ENCODE assay signal across 27 cellular contexts in genomic region chr2:30866974-30867373, GRCh38. TPM values are rescaled to one million over a fixed set of nuclear protein-coding genes. Genes with fewer than 3 reads are reported as not detected.
A peak's percentile ranks its signal among the peaks of the same experiment; 100 is the strongest.
DNase-seq lines count a peak whose midpoint lies in the region; FAIRE-seq and TF ChIP-seq lines count a peak whose summit lies in the region.
"Had no signal": no experiment of that assay in that cellular context is flagged by ENCODE, and none has a peak within 500 bp of the region (broad histone marks: within the 10 kb centered on the region; RNA-seq: fewer than 3 reads in every experiment).

No MANE protein-coding gene starts in this region.

- DNase-seq in GF-D8 (lab: John Stamatoyannopoulos, UW) (peak; percentile 76), SIG-M5 treated with dmso at 0.1 percent for 504 hours (lab: John Stamatoyannopoulos, UW; ENCODE audit: unreplicated experiment) (peak; percentile 85), trophoblast cell (peak; percentile 53 to 54), GM12892 (ENCODE audit: insufficient read length) (no peak), mesothelial cell of epicardium (ENCODE audit: low spot score in 2 of 2, unreplicated experiment in 2 of 2) (no peak), NCI-H345 (lab: John Stamatoyannopoulos, UW) (no peak), posterior cingulate gyrus (no peak)
- DNase-seq: activated CD4-positive, alpha-beta T cell treated with anti-CD3 and anti-CD28 coated beads for 1 hour; activated T-cell treated with anti-CD3 and anti-CD28 coated beads, Interleukin-2, amount 50 U/mL, for 48 hours; CD4-positive, alpha-beta memory T cell; lower lobe of right lung; NCI-H187; NCI-H226; nucleus accumbens; spleen; stimulated activated CD8-positive, alpha-beta memory T cell treated with anti-CD3 and anti-CD28 coated beads, Interleukin-4, amount 100 ng/mL, for 48 hours had no signal

- H3K27ac Mint-ChIP-seq in mesothelial cell of epicardium = no peak overlapping the region
- H3K27ac Mint-ChIP-seq: activated naive CD4-positive, alpha-beta T cell treated with anti-CD3 and anti-CD28 coated beads, Interleukin-2, amount 50 U/mL, for 24 hours had no signal

- H2AK5ac ChIP-seq in trophoblast cell (ENCODE audit: low read length) = no peak overlapping the region

- H3K9ac ChIP-seq in Loucy (ENCODE audit: low read depth, low read length, poor library complexity, severe bottlenecking) (no peak overlapping the region), trophoblast cell (ENCODE audit: low read length) (no peak overlapping the region)

- peaks cover 8% of the 10 kb centered on the region for H3K4me1 Mint-ChIP-seq in mesothelial cell of epicardium
- H3K4me1 Mint-ChIP-seq: activated naive CD4-positive, alpha-beta T cell treated with anti-CD3 and anti-CD28 coated beads, Interleukin-2, amount 50 U/mL, for 24 hours; central memory CD8-positive, alpha-beta T cell had no signal

- H3K4me2 ChIP-seq in Loucy (ENCODE audit: low read depth, low read length, poor library complexity, severe bottlenecking) = peak overlapping the region; percentile 23
- H3K4me2 ChIP-seq in trophoblast cell (ENCODE audit: low read length) = no peak overlapping the region

- H2AFZ ChIP-seq in Loucy (ENCODE audit: low read length) (no peak overlapping the region), trophoblast cell (ENCODE audit: insufficient read depth, low read length, poor library complexity) (no peak overlapping the region)

- no peak overlapping the region for H2BK5ac ChIP-seq in trophoblast cell (ENCODE audit: low read depth, low read length, poor library complexity)

- H3K4me3 Mint-ChIP-seq in mesothelial cell of epicardium = no peak overlapping the region
- H3K4me3 Mint-ChIP-seq: activated naive CD4-positive, alpha-beta T cell treated with anti-CD3 and anti-CD28 coated beads, Interleukin-2, amount 50 U/mL, for 24 hours; CD4-positive, alpha-beta memory T cell; central memory CD8-positive, alpha-beta T cell had no signal

- H3K9me3 ChIP-seq in Loucy (ENCODE audit: insufficient read depth, low read depth, low read length) (no peaks in the 10 kb centered on the region), trophoblast cell (ENCODE audit: insufficient read depth, low read depth, low read length) (no peaks in the 10 kb centered on the region)
- H3K9me3 ChIP-seq: lower lobe of right lung, spleen, suprapubic skin had no signal

- H3K4ac ChIP-seq in trophoblast cell (ENCODE audit: low read depth, low read length) = no peak overlapping the region

- H3K36me3 Mint-ChIP-seq in mesothelial cell of epicardium = no peaks in the 10 kb centered on the region
- H3K36me3 Mint-ChIP-seq: activated naive CD4-positive, alpha-beta T cell treated with anti-CD3 and anti-CD28 coated beads, Interleukin-2, amount 50 U/mL, for 24 hours; CD4-positive, alpha-beta memory T cell had no signal

- H4K12ac ChIP-seq in trophoblast cell (ENCODE audit: low read depth, low read length) = no peak overlapping the region

- H3K79me2 ChIP-seq in Loucy (ENCODE audit: insufficient read depth, low read length) (no peaks in the 10 kb centered on the region), trophoblast cell (ENCODE audit: control insufficient read depth, insufficient read depth, low read length, poor library complexity) (no peaks in the 10 kb centered on the region)

- no peak overlapping the region for H4K8ac ChIP-seq in trophoblast cell (ENCODE audit: low read depth, low read length)

- H3K27me3 Mint-ChIP-seq in mesothelial cell of epicardium (ENCODE audit: low read depth) = peaks cover 49% of the 10 kb centered on the region

- no peak for FAIRE-seq in GM12892 (lab: Jason Lieb, UNC)
- FAIRE-seq: frontal cortex, HTR-8/SVneo, keratinocyte had no signal

- no peaks in the 10 kb centered on the region for H3F3A ChIP-seq in Loucy (ENCODE audit: low read depth)

- H3K36me3 ChIP-seq in Loucy (ENCODE audit: insufficient read depth, low read length) (no peaks in the 10 kb centered on the region), trophoblast cell (ENCODE audit: control insufficient read depth in 1 of 2, insufficient read depth in 2 of 2, low read length in 2 of 2) (no peaks in the 10 kb centered on the region)
- H3K36me3 ChIP-seq: lower lobe of right lung, spleen, suprapubic skin had no signal

- intact Hi-C loops in posterior cingulate gyrus (cut with DNase I) = loop anchor here (10.0 kb wide), 1 partner anchor 308 kb away; no protein-coding TSS in a partner anchor

- peaks cover 10% of the 10 kb centered on the region for H3K4me1 ChIP-seq in Loucy (ENCODE audit: insufficient read depth, low read length, poor library complexity, severe bottlenecking)
- H3K4me1 ChIP-seq in trophoblast cell (ENCODE audit: control insufficient read depth in 1 of 2, insufficient read depth in 2 of 2, low read length in 2 of 2) = peaks cover 4 to 6% of the 10 kb centered on the region in 2 experiments
- H3K4me1 ChIP-seq: lower lobe of right lung had no signal

- no peak for TF ChIP-seq CTCF in Loucy (conservative IDR thresholded peaks at IDR 0.05; ENCODE audit: low read length)
- TF ChIP-seq CTCF in mesothelial cell of epicardium (IDR thresholded peaks at IDR 0.05; ENCODE audit: unreplicated experiment) = no peak

- no peak overlapping the region for H2BK12ac ChIP-seq in trophoblast cell (ENCODE audit: low read length)

- no peak overlapping the region for H2BK120ac ChIP-seq in trophoblast cell (ENCODE audit: insufficient read depth, low read length, poor library complexity)

- no peaks in the 10 kb centered on the region for H3K9me3 Mint-ChIP-seq in mesothelial cell of epicardium
- H3K9me3 Mint-ChIP-seq: activated naive CD4-positive, alpha-beta T cell treated with anti-CD3 and anti-CD28 coated beads, Interleukin-2, amount 50 U/mL, for 24 hours; CD4-positive, alpha-beta memory T cell; central memory CD8-positive, alpha-beta T cell had no signal

- no peaks in the 10 kb centered on the region for H3K9me2 ChIP-seq in Loucy (replicated peaks; ENCODE audit: low read depth, low read length)

- no peak overlapping the region for H4K91ac ChIP-seq in trophoblast cell (ENCODE audit: low read depth, low read length)

- H3K27me3 ChIP-seq in Loucy (ENCODE audit: insufficient read depth, low read length, poor library complexity, severe bottlenecking) (no peaks in the 10 kb centered on the region), trophoblast cell (ENCODE audit: insufficient read depth, low read length) (no peaks in the 10 kb centered on the region)
- H3K27me3 ChIP-seq: suprapubic skin had no signal

- TF ChIP-seq POLR2A in GM12892 (IDR thresholded peaks at IDR 0.05; ENCODE audit: low read depth, low read length) = no peak

- no peak overlapping the region for H3K27ac ChIP-seq in trophoblast cell (ENCODE audit: low read depth, low read length)
- H3K27ac ChIP-seq: lower lobe of right lung, RWPE1, suprapubic skin had no signal

- H4K20me1 ChIP-seq in Loucy (ENCODE audit: insufficient read depth, low read length, poor library complexity, severe bottlenecking) = no peaks in the 10 kb centered on the region

- no peaks in the 10 kb centered on the region for H3K79me1 ChIP-seq in trophoblast cell (ENCODE audit: low read length)

- no peak overlapping the region for H3K18ac ChIP-seq in trophoblast cell (ENCODE audit: low read length)

- H3K14ac ChIP-seq in trophoblast cell (ENCODE audit: low read length) = no peak overlapping the region

- WGBS in trophoblast cell (ENCODE audit: extremely low coverage, insufficient coverage, insufficient read length) = no CpG with 5 or more reads among the region's 5 CpGs

- no peak overlapping the region for H3K23ac ChIP-seq in trophoblast cell (ENCODE audit: low read length)

- H3K4me3 ChIP-seq in Loucy (ENCODE audit: low read length, poor library complexity, severe bottlenecking) (no peak overlapping the region), trophoblast cell (ENCODE audit: low read depth, low read length) (no peak overlapping the region)
- H3K4me3 ChIP-seq: lower lobe of right lung, spleen, suprapubic skin had no signal

RNA-seq across cellular contexts. Expression of gene CAPN13, which starts 59.7 kb away (rescaled TPM):
- polyA plus RNA-seq in trophoblast cell (2013) = 0.06 and 0.14 TPM in 2 replicates
- not detected for polyA plus RNA-seq in GM12892 (2012; ENCODE audit: missing spikeins)
- total RNA-seq in mesothelial cell of epicardium = 0.14 to 0.24 TPM in 2 of 3 replicates, not detected in the other
- total RNA-seq: activated CD8-positive, alpha-beta memory T cell treated with anti-CD3 and anti-CD28 coated beads for 36 hours; aorta; CD4-positive, alpha-beta memory T cell; frontal cortex had no signal
- polyA plus RNA-seq: AG04450; CD4-positive, alpha-beta memory T cell; keratinocyte had no signal

Comparison
In these comparisons a context has a peak if more than half of its experiments do, and no peak if none do; other contexts are left out.
1. DNase-seq: peak in GF-D8 (single experiment), SIG-M5 treated with dmso at 0.1 percent for 504 hours (single experiment) and trophoblast cell (2 of 2); none in GM12892 (single experiment), mesothelial cell of epicardium (0 of 2), NCI-H345 (single experiment) and posterior cingulate gyrus (0 of 10).